15 cellular contexts compared by ENCODE assay signal in the genomic region with DNA sequence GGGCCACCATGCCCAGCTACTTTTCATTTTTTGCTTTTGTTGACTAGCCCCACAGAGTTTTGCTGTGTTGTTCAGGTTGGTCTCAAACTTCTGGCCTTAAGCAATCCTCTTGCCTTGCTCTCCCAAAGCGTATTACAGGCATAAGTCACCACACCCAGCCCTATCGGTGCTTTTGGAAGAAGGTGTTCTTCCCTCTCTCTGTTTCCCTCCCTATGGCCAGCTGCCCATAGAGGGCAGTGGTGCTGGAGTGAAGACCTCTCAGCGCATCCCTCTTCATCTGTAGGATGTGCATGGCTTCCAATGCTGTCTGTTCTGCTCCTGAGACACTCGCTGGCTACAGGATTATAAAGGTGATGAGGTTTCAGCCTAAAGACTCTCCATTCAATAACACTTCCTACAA. TPM values are rescaled to one million over a fixed set of nuclear protein-coding genes. Genes with fewer than 3 reads are reported as not detected.
DNase-seq lines count a peak whose midpoint lies in the region; ATAC-seq, FAIRE-seq and TF ChIP-seq lines count a peak whose summit lies in the region.
"Had no signal": no experiment of that assay in that cellular context is flagged by ENCODE, and none has a peak within 500 bp of the region (broad histone marks: within the 10 kb centered on the region; RNA-seq: fewer than 3 reads in every experiment).

No MANE protein-coding gene starts in this region.

- H2BK15ac ChIP-seq in H1 (ENCODE audit: low read length): no peak overlapping the region

- no peaks in the 10 kb centered on the region for H4K20me1 ChIP-seq in H1 (replicated peaks in 1 of 2; ENCODE audit: control insufficient read depth in 1 of 2, insufficient read depth in 2 of 2, low read length in 2 of 2)

- H4K91ac ChIP-seq in H1 (replicated peaks; ENCODE audit: insufficient read length, low read length): no peak overlapping the region

- no peak overlapping the region for H4K8ac ChIP-seq in H1 (ENCODE audit: extremely low read depth, insufficient read depth, low read length)

- peak; percentile 30 for TF ChIP-seq CTCF in cardiac muscle cell (IDR thresholded peaks at IDR 0.05; ENCODE audit: low read depth, low read length)
- TF ChIP-seq CTCF in H1 (IDR thresholded peaks at IDR 0.05; ENCODE audit: control extremely low read depth in 1 of 3, insufficient read depth in 1 of 3, low read depth in 1 of 3, low read length in 3 of 3): peak; percentile 42 to 73 (median 71); a peak in 3 of 4 replicates

- H3K4me1 ChIP-seq in cardiac muscle cell (ENCODE audit: low read depth) (no peaks in the 10 kb centered on the region), H1 (replicated peaks in 1 of 4; ENCODE audit: control insufficient read depth in 3 of 4, insufficient read depth in 4 of 4, low read length in 3 of 4) (no peaks in the 10 kb centered on the region; a peak in 1 of 7 replicates)
- H3K4me1 ChIP-seq: pancreas had no signal

- H3K36me3 ChIP-seq in cardiac muscle cell (no peaks in the 10 kb centered on the region), H1 (ENCODE audit: control insufficient read depth in 2 of 4, insufficient read depth in 4 of 4, low read length in 3 of 4) (no peaks in the 10 kb centered on the region)
- H3K36me3 ChIP-seq: pancreas had no signal

- no peak overlapping the region for H2BK120ac ChIP-seq in H1 (replicated peaks; ENCODE audit: low read depth, low read length)

- no peak overlapping the region for H3K4me3 ChIP-seq in cardiac muscle cell
- H3K4me3 ChIP-seq in H1 (ENCODE audit: extremely low read depth in 1 of 4, insufficient read depth in 2 of 4, low read depth in 3 of 4, low read length in 4 of 4): no peak overlapping the region
- H3K4me3 ChIP-seq: pancreas had no signal

- H3K9me3 ChIP-seq in cardiac muscle cell (ENCODE audit: low read depth) (no peaks in the 10 kb centered on the region), H1 (ENCODE audit: insufficient read depth in 2 of 2, low read depth in 1 of 2, low read length in 1 of 2) (no peaks in the 10 kb centered on the region)
- H3K9me3 ChIP-seq: pancreas had no signal

- 81% methylated on average over 4 of the region's 4 CpGs; no CpG with 5 or more reads in 1 of the 2 experiments for WGBS in H1 (ENCODE audit: extremely low coverage in 1 of 2, insufficient coverage in 1 of 2, insufficient read length in 1 of 2, insufficient replicate concordance in 2 of 2, low coverage in 1 of 2, low lambda C conversion rate in 2 of 2, missing lambda C conversion rate in 1 of 2), 2 experiments

- no peaks in the 10 kb centered on the region for H3K23me2 ChIP-seq in H1 (ENCODE audit: low read depth, low read length)

- H3K4ac ChIP-seq in H1 (replicated peaks; ENCODE audit: insufficient read length, low read depth, low read length): no peak overlapping the region

- H3K56ac ChIP-seq in H1 (replicated peaks; ENCODE audit: insufficient read length, low read depth, low read length): no peak overlapping the region

- no peak overlapping the region for H3K23ac ChIP-seq in H1 (ENCODE audit: insufficient read length)

- H3K18ac ChIP-seq in H1 (ENCODE audit: extremely low read depth, low read length): no peak overlapping the region

- H3K14ac ChIP-seq in H1 (ENCODE audit: insufficient read length): no peak overlapping the region

- FAIRE-seq in H1 (lab: Jason Lieb, UNC): no peak
- FAIRE-seq: pancreas had no signal

- TF ChIP-seq EP300 in H1 (IDR thresholded peaks at IDR 0.05; ENCODE audit: borderline replicate concordance in 1 of 2, low read depth in 2 of 2, low read length in 2 of 2): no peak

- H3K27ac ChIP-seq in cardiac muscle cell: no peak overlapping the region
- H3K27ac ChIP-seq in H1 (ENCODE audit: low read depth, low read length): no peak overlapping the region
- H3K27ac ChIP-seq: pancreas had no signal

- no peak overlapping the region for H2AK5ac ChIP-seq in H1 (ENCODE audit: low read depth, low read length)

- ATAC-seq in Right ventricle myocardium inferior: no peak
- ATAC-seq in stimulated activated naive CD8-positive, alpha-beta T cell treated with anti-CD3 and anti-CD28 coated beads, Interleukin-15, Interleukin-2, amounts not matched to agents 100 U/mL and 50 U/mL, for 24 hours: no peak
- ATAC-seq: left ventricle myocardium superior, pancreas had no signal

- no peak overlapping the region for H4K5ac ChIP-seq in H1 (ENCODE audit: insufficient read length, low read depth, low read length)

- H2BK12ac ChIP-seq in H1 (ENCODE audit: low read depth, low read length): no peak overlapping the region

- peak; percentile 35 to 39; a peak in 3 of 4 replicates for TF ChIP-seq RAD21 in H1 (IDR thresholded peaks at IDR 0.05 in 1 of 2, conservative IDR thresholded peaks at IDR 0.05 in 1 of 2; ENCODE audit: low read depth in 2 of 2, low read length in 2 of 2)

- no peaks in the 10 kb centered on the region for H3K79me1 ChIP-seq in H1 (ENCODE audit: low read depth, low read length)

- H2BK20ac ChIP-seq in H1 (ENCODE audit: low read length): no peak overlapping the region

- H2AFZ ChIP-seq in H1 (ENCODE audit: low read length): no peak overlapping the region

- intact Hi-C loops in Right ventricle myocardium inferior (cut with DNase I): no loop called here

- CTCF ChIA-PET in H1 (lab: Charles Lee; ENCODE audit: partially characterized antibody): interaction anchor here (0.6 to 3.3 kb wide), 10 partner anchors 8 to 283 kb away, joined by 3 to 20 read pairs (median 4); a partner anchor contains a TSS

- H2BK5ac ChIP-seq in H1 (ENCODE audit: low read depth, low read length): no peak overlapping the region

- DNase-seq in cardiac muscle cell (ENCODE audit: low read depth in 1 of 2, low spot score in 1 of 2): no peak
- DNase-seq in Right ventricle myocardium inferior (ENCODE audit: missing footprints): no peak
- peak; percentile 27 for DNase-seq in MV-4-11 (lab: John Stamatoyannopoulos, UW)
- no peak for DNase-seq in H1 (ENCODE audit: low read depth in 1 of 2, low spot score in 2 of 2)
- no peak for DNase-seq in NCI-H128 (lab: John Stamatoyannopoulos, UW; ENCODE audit: unreplicated experiment)
- no peak for DNase-seq in stimulated activated naive CD8-positive, alpha-beta T cell treated with anti-CD3 and anti-CD28 coated beads, Interleukin-15, Interleukin-2, amounts not matched to agents 100 U/mL and 50 U/mL, for 24 hours
- DNase-seq in UCSD-AML1 (lab: John Stamatoyannopoulos, UW; ENCODE audit: unreplicated experiment): no peak
- no peak for DNase-seq in stimulated activated CD4-positive, alpha-beta T cell treated with anti-CD3 and anti-CD28 coated beads, Interleukin-2, amount 100 ng/mL, for 24 hours
- DNase-seq: activated CD4-positive, alpha-beta T cell treated with anti-CD3 and anti-CD28 coated beads, Interleukin-2, amount 50 U/mL, for 48 hours; C1 segment of cervical spinal cord; dermis blood vessel endothelial cell; left ventricle myocardium superior; stimulated activated CD4-positive, alpha-beta T cell treated with anti-CD3 and anti-CD28 coated beads, Interleukin-2, amount 100 ng/mL, for 48 hours had no signal

- H3K79me2 ChIP-seq in H1 (ENCODE audit: control insufficient read depth in 1 of 2, insufficient read depth in 2 of 2, low read length in 2 of 2): no peaks in the 10 kb centered on the region

- no peak for TF ChIP-seq POLR2A in H1 (IDR thresholded peaks at IDR 0.05; ENCODE audit: control extremely low read depth in 1 of 2, low read depth in 2 of 2, low read length in 2 of 2)

- H3K27me3 ChIP-seq in cardiac muscle cell (no peaks in the 10 kb centered on the region), H1 (replicated peaks in 1 of 4; ENCODE audit: control insufficient read depth in 3 of 4, extremely low read depth in 1 of 4, insufficient read depth in 3 of 4, low read length in 3 of 4) (no peaks in the 10 kb centered on the region)
- H3K27me3 ChIP-seq: pancreas had no signal

- H3K4me2 ChIP-seq in H1 (ENCODE audit: insufficient read depth in 1 of 2, low read depth in 2 of 2, low read length in 2 of 2): no peak overlapping the region

- POLR2A ChIA-PET in H1 (lab: Charles Lee; ENCODE audit: partially characterized antibody): no interaction called here

- no peak overlapping the region for H3K9ac ChIP-seq in H1 (replicated peaks in 1 of 4; ENCODE audit: extremely low read depth in 1 of 4, low read depth in 3 of 4, low read length in 3 of 4)

RNA-seq across cellular contexts. Expression of a gene that starts 1.3 kb away (rescaled TPM):
- total RNA-seq in cardiac muscle cell (0.28 and 0.51 TPM in 2 replicates), Right ventricle myocardium inferior (0.19 TPM)
- polyA plus RNA-seq in cardiac muscle cell (0.50 TPM in 1 of 2 replicates, not detected in the other), H1 (2011; rRNA removed) (0.06 and 0.42 TPM in 2 replicates)
- 0.54 and 0.60 TPM in 2 replicates for total RNA-seq in H1 (2021; fragmentation: NEBNext Ultra II Directional; extraction: Animal tissue kit (Norgen Biotek cat#: 25700))
- 0.30 TPM for polyA plus RNA-seq in H1 (2011; cell fraction: cytosol; rRNA removed)
- polyA plus RNA-seq in H1 (2011; cell fraction: nucleus; rRNA removed): 0.51 TPM
- 0.13 to 0.33 TPM (median 0.18 TPM) in 3 of 4 replicates, not detected in the other for polyA plus RNA-seq in H1 (2012, experiment 1 of 2)
- not detected for polyA plus RNA-seq in H1 (2012, experiment 2 of 2)
- 0.53 TPM for polyA plus RNA-seq in H1 (2013, experiment 1 of 2)
- 0.24 TPM for polyA plus RNA-seq in H1 (2013, experiment 2 of 2)
- polyA minus RNA-seq in H1 (2011; rRNA and poly(A)+ RNA removed): 0.39 TPM in 1 of 2 replicates, not detected in the other
- not detected for polyA minus RNA-seq in H1 (2011; cell fraction: cytosol; rRNA and poly(A)+ RNA removed)
- not detected for polyA minus RNA-seq in H1 (2011; cell fraction: nucleus; rRNA and poly(A)+ RNA removed)

RNA-seq across cellular contexts. Expression of a gene that starts 20.1 kb away (rescaled TPM):
- total RNA-seq in cardiac muscle cell (not detected in 2 replicates), Right ventricle myocardium inferior (not detected)
- polyA plus RNA-seq in cardiac muscle cell (0.11 TPM in 1 of 2 replicates, not detected in the other), H1 (2011; rRNA removed) (not detected in 2 replicates)
- total RNA-seq in H1 (2021; fragmentation: NEBNext Ultra II Directional; extraction: Animal tissue kit (Norgen Biotek cat#: 25700)): not detected in 2 replicates
- not detected for polyA plus RNA-seq in H1 (2011; cell fraction: cytosol; rRNA removed)
- polyA plus RNA-seq in H1 (2011; cell fraction: nucleus; rRNA removed): not detected
- not detected in 4 replicates for polyA plus RNA-seq in H1 (2012, experiment 1 of 2)
- not detected for polyA plus RNA-seq in H1 (2012, experiment 2 of 2)
- polyA plus RNA-seq in H1 (2013, experiment 1 of 2): not detected
- not detected for polyA plus RNA-seq in H1 (2013, experiment 2 of 2)
- not detected in 2 replicates for polyA minus RNA-seq in H1 (2011; rRNA and poly(A)+ RNA removed)
- not detected for polyA minus RNA-seq in H1 (2011; cell fraction: cytosol; rRNA and poly(A)+ RNA removed)
- not detected for polyA minus RNA-seq in H1 (2011; cell fraction: nucleus; rRNA and poly(A)+ RNA removed)
- total RNA-seq: dermis blood vessel endothelial cell, glomerular endothelial cell, left ventricle myocardium superior had no signal

RNA-seq across cellular contexts. Expression of a gene that starts 30.6 kb away (rescaled TPM):
- total RNA-seq in cardiac muscle cell (0.21 TPM in 1 of 2 replicates, not detected in the other), Right ventricle myocardium inferior (0.14 TPM)
- polyA plus RNA-seq in cardiac muscle cell (not detected in 2 replicates), H1 (2011; rRNA removed) (0.24 TPM in 1 of 2 replicates, not detected in the other)
- total RNA-seq in H1 (2021; fragmentation: NEBNext Ultra II Directional; extraction: Animal tissue kit (Norgen Biotek cat#: 25700)): not detected in 2 replicates
- 0.13 TPM for polyA plus RNA-seq in H1 (2011; cell fraction: cytosol; rRNA removed)
- 0.10 TPM for polyA plus RNA-seq in H1 (2011; cell fraction: nucleus; rRNA removed)
- polyA plus RNA-seq in H1 (2012, experiment 1 of 2): not detected in 4 replicates
- not detected for polyA plus RNA-seq in H1 (2012, experiment 2 of 2)
- polyA plus RNA-seq in H1 (2013, experiment 1 of 2): not detected
- polyA plus RNA-seq in H1 (2013, experiment 2 of 2): not detected
- polyA minus RNA-seq in H1 (2011; rRNA and poly(A)+ RNA removed): not detected in 2 replicates
- polyA minus RNA-seq in H1 (2011; cell fraction: cytosol; rRNA and poly(A)+ RNA removed): not detected
- not detected for polyA minus RNA-seq in H1 (2011; cell fraction: nucleus; rRNA and poly(A)+ RNA removed)
- total RNA-seq: glomerular endothelial cell, left ventricle myocardium superior had no signal

RNA-seq across cellular contexts. Expression of a gene that starts 35.7 kb away (rescaled TPM):
- total RNA-seq in cardiac muscle cell (2.1 and 2.4 TPM in 2 replicates), Right ventricle myocardium inferior (not detected)
- polyA plus RNA-seq in cardiac muscle cell (1.2 and 1.3 TPM in 2 replicates), H1 (2011; rRNA removed) (0.20 and 0.72 TPM in 2 replicates)
- total RNA-seq in H1 (2021; fragmentation: NEBNext Ultra II Directional; extraction: Animal tissue kit (Norgen Biotek cat#: 25700)): 0.46 and 1.3 TPM in 2 replicates
- 0.41 TPM for polyA plus RNA-seq in H1 (2011; cell fraction: cytosol; rRNA removed)
- polyA plus RNA-seq in H1 (2011; cell fraction: nucleus; rRNA removed): 1.7 TPM
- 0.22 to 0.74 TPM (median 0.54 TPM) in 4 replicates for polyA plus RNA-seq in H1 (2012, experiment 1 of 2)
- polyA plus RNA-seq in H1 (2012, experiment 2 of 2): 0.28 TPM
- polyA plus RNA-seq in H1 (2013, experiment 1 of 2): 1.4 TPM
- polyA plus RNA-seq in H1 (2013, experiment 2 of 2): 1.3 TPM
- polyA minus RNA-seq in H1 (2011; rRNA and poly(A)+ RNA removed): 0.25 and 0.90 TPM in 2 replicates
- not detected for polyA minus RNA-seq in H1 (2011; cell fraction: cytosol; rRNA and poly(A)+ RNA removed)
- polyA minus RNA-seq in H1 (2011; cell fraction: nucleus; rRNA and poly(A)+ RNA removed): not detected
- total RNA-seq: dermis blood vessel endothelial cell, glomerular endothelial cell, left ventricle myocardium superior had no signal

RNA-seq across cellular contexts. Expression of a gene that starts 43.2 kb away (rescaled TPM):
- total RNA-seq in cardiac muscle cell (0.33 and 0.42 TPM in 2 replicates), Right ventricle myocardium inferior (not detected)
- polyA plus RNA-seq in cardiac muscle cell (0.32 TPM in 1 of 2 replicates, not detected in the other), H1 (2011; rRNA removed) (not detected in 2 replicates)
- not detected in 2 replicates for total RNA-seq in H1 (2021; fragmentation: NEBNext Ultra II Directional; extraction: Animal tissue kit (Norgen Biotek cat#: 25700))
- polyA plus RNA-seq in H1 (2011; cell fraction: cytosol; rRNA removed): not detected
- not detected for polyA plus RNA-seq in H1 (2011; cell fraction: nucleus; rRNA removed)
- not detected in 4 replicates for polyA plus RNA-seq in H1 (2012, experiment 1 of 2)
- not detected for polyA plus RNA-seq in H1 (2012, experiment 2 of 2)
- not detected for polyA plus RNA-seq in H1 (2013, experiment 1 of 2)
- polyA plus RNA-seq in H1 (2013, experiment 2 of 2): not detected
- polyA minus RNA-seq in H1 (2011; rRNA and poly(A)+ RNA removed): not detected in 2 replicates
- polyA minus RNA-seq in H1 (2011; cell fraction: cytosol; rRNA and poly(A)+ RNA removed): not detected
- polyA minus RNA-seq in H1 (2011; cell fraction: nucleus; rRNA and poly(A)+ RNA removed): not detected
- total RNA-seq: dermis blood vessel endothelial cell, glomerular endothelial cell, left ventricle myocardium superior had no signal
